In the genomic region with DNA sequence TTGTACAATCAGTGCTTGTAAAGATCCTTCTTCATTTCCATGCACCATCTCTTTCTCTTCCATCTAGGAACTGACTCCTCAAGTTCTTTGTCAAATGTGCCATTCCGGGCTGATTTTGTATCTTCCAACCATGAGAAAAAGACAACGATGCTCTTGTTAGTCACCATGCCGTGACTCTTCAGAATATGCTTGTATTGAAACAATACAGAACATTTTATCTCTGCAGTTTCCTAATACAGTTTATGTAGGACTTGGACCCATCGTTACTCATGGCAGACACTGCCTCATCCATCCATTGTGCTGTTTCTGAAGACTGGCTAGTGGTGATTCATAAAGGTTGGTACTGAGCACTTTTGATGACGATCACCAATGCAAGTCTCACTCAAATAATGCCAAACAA, we compare ENCODE assay signal across 32 cellular contexts.
"Had no signal": no experiment of that assay in that cellular context is flagged by ENCODE, and none has a peak within 500 bp of the region (broad histone marks: within the 10 kb centered on the region; RNA-seq: fewer than 3 reads in every experiment).

No MANE protein-coding gene starts in this region.

- H3K27me3 ChIP-seq: adrenal gland, ascending aorta, cardiac muscle cell had no signal

- H3K9me3 ChIP-seq: adrenal gland, ascending aorta had no signal

- DNase-seq: activated B cell treated with CpG ODN at 0.5 μM for 24 hours; activated CD4-positive, alpha-beta memory T cell treated with anti-CD3 and anti-CD28 coated beads for 36 hours; activated CD4-positive, alpha-beta T cell treated with anti-CD3 and anti-CD28 coated beads for 4 hours; activated CD4-positive, alpha-beta T cell treated with anti-CD3 and anti-CD28 coated beads, Interleukin-2, amount 10 ng/mL, durations not matched to agents 24 days and 14 days; activated CD4-positive, alpha-beta T cell treated with anti-CD3 and anti-CD28 coated beads, Interleukin-2, amount 50 U/mL, for 1 hour; activated CD4-positive, alpha-beta T cell treated with anti-CD3 and anti-CD28 coated beads, Interleukin-2, amount 50 U/mL, for 4 hours; activated CD4-positive, CD25-positive, alpha-beta regulatory T cell treated with anti-CD3 and anti-CD28 coated beads, Interleukin-2, amount 50 U/mL, for 72 hours; activated CD8-positive, alpha-beta memory T cell treated with anti-CD3 and anti-CD28 coated beads, Interleukin-2, amount 50 U/mL, for 4 hours; activated CD8-positive, alpha-beta T cell treated with anti-CD3 and anti-CD28 coated beads for 36 hours; activated effector memory CD4-positive, alpha-beta T cell treated with anti-CD3 and anti-CD28 coated beads, Interleukin-2, amount 50 U/mL, for 16 hours; activated gamma-delta T cell treated with Interleukin-2 at 50 U/mL for 16 hours; activated naive CD4-positive, alpha-beta T cell; activated naive CD4-positive, alpha-beta T cell treated with anti-CD3 and anti-CD28 coated beads for 36 hours; activated naive CD4-positive, alpha-beta T cell treated with anti-CD3 and anti-CD28 coated beads, Interleukin-2, amount 50 U/mL, for 16 hours; activated naive CD8-positive, alpha-beta T cell treated with anti-CD3 and anti-CD28 coated beads for 36 hours; activated T-cell treated with anti-CD3 and anti-CD28 coated beads for 4 hours; activated T-cell treated with anti-CD3 and anti-CD28 coated beads, Interleukin-2, amount 50 U/mL, for 1 hour; activated T-cell treated with anti-CD3 and anti-CD28 coated beads, Interleukin-2, amount 50 U/mL, for 4 hours; activated T-cell treated with anti-CD3 and anti-CD28 coated beads, Interleukin-2, amount 50 U/mL, for 72 hours; adrenal gland; amygdala; anterior cingulate cortex; caudate nucleus; cerebellar nuclear complex; T-helper 1 cell; T-helper 2 cell; T-helper 9 cell had no signal

- ATAC-seq: activated CD8-positive, alpha-beta T cell treated with anti-CD3 and anti-CD28 coated beads for 36 hours; activated naive CD4-positive, alpha-beta T cell treated with anti-CD3 and anti-CD28 coated beads, Interleukin-2, amount 50 U/mL, for 72 hours; activated T-cell treated with anti-CD3 and anti-CD28 coated beads, Interleukin-2, amount 50 U/mL, for 4 hours; activated T-cell treated with anti-CD3 and anti-CD28 coated beads, Interleukin-2, amount 50 U/mL, for 72 hours; activated T-helper 17 cell treated with anti-CD3 and anti-CD28 coated beads, Interleukin-2, amount 50 U/mL, for 72 hours had no signal

- H3K4me3 ChIP-seq: adrenal gland, ascending aorta, cardiac muscle cell had no signal

- H3K27ac ChIP-seq: adrenal gland, ascending aorta, cardiac muscle cell, VCaP had no signal

- H3K4me1 ChIP-seq: adrenal gland, ascending aorta had no signal

- H3K36me3 ChIP-seq: adrenal gland, ascending aorta, cardiac muscle cell had no signal
